ENCODE assay signal across 1 cellular context in the genomic region with DNA sequence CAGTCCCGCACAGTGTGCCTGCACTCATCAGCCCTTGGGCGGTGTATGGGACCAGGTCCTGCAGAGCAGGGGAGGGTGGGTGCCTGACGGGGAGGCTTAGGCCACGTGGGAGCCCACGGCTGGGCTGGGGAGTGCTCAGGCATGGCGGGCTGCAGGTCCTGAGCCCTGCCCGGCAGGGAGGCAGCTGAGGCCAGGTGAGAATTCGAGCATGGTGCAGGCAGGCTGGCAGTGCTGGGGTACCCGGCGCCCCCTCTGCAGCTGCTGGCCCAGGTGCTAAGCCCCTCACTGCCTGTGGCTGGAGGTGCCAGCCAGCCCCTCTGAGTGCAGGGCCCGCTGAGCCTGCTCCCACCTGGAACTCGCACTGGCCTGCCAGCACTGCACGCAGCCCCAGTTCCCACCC.
TF ChIP-seq lines count a peak whose summit lies in the region.

No MANE protein-coding gene starts in this region.

TF ChIP-seq in SK-N-SH treated with all-trans-retinoic acid at 6 μM for 48 hours, 23 proteins besides CTCF, POLR2A, EP300 and RAD21 (continued from another document):
- no peak for TF ChIP-seq BACH2 (CRISPR knock-in tag; IDR thresholded peaks at IDR 0.05; ENCODE audit: borderline replicate concordance)
- TF ChIP-seq ZC3H10 (CRISPR knock-in tag; IDR thresholded peaks at IDR 0.05), result no peak
- no peak for TF ChIP-seq OSR1 (CRISPR knock-in tag; IDR thresholded peaks at IDR 0.05)
- TF ChIP-seq PATZ1 (CRISPR knock-in tag; IDR thresholded peaks at IDR 0.05; ENCODE audit: borderline replicate concordance), result no peak
- TF ChIP-seq ZNF8 (CRISPR knock-in tag; IDR thresholded peaks at IDR 0.05), result no peak
